11 cellular contexts compared by ENCODE assay signal in the genomic region with DNA sequence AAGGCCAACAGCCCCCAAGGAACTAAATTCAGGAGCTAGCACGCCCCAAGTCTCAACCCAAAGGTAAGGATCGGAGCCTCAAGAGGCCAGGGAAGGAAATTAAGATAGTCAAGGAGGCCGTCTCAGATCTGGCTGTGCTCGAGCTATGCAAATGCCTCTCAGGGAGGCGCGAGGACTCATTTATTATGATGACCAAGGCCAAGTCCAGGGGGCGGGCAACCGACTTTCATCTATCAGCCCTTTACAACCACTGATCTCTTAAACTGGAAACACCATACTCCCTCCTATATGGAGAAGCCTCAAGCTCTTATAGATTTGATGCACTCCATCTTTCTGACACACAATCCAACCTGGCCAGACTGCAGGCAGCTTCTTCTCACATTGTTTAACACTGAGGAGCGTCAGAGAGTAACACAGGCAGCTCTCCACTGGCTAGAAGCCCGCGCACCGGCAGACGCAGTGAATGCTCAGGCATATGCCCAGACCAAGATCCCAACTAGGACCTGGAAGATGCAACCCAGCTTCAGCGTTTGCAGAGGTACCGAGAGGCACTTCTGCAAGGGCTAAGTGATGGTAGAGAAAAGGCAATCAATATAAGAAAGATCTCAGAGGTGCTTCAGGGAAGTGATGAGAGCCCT. TPM values are rescaled to one million over a fixed set of nuclear protein-coding genes. Genes with fewer than 3 reads are reported as not detected.
DNase-seq lines count a peak whose midpoint lies in the region; ATAC-seq and TF ChIP-seq lines count a peak whose summit lies in the region.
"Had no signal": no experiment of that assay in that cellular context is flagged by ENCODE, and none has a peak within 500 bp of the region (broad histone marks: within the 10 kb centered on the region; RNA-seq: fewer than 3 reads in every experiment).

No MANE protein-coding gene starts in this region.

- no peaks in the 10 kb centered on the region for H3K4me1 ChIP-seq in gastrocnemius medialis

- peaks cover 3% of the 10 kb centered on the region for H3K9me3 Mint-ChIP-seq in activated naive CD8-positive, alpha-beta T cell treated with anti-CD3 and anti-CD28 coated beads for 36 hours

- peak; percentile 55 for ATAC-seq in GM18867 (IDR thresholded peaks at IDR 0.05; ENCODE audit: unreplicated experiment)
- ATAC-seq in HG02852 (IDR thresholded peaks at IDR 0.05; ENCODE audit: unreplicated experiment): peak; percentile 19
- ATAC-seq in gastrocnemius medialis: no peak
- ATAC-seq: activated T-cell treated with anti-CD3 and anti-CD28 coated beads, Interleukin-2, amount 50 U/mL, for 4 hours had no signal

- intact Hi-C loops in gastrocnemius medialis (cut with DNase I; ENCODE audit: low total_unique reads): no loop called here

- no peaks in the 10 kb centered on the region for H3K9me3 ChIP-seq in gastrocnemius medialis

- DNase-seq in choroid plexus epithelial cell (ENCODE audit: low read depth): no peak
- DNase-seq in gastrocnemius medialis: no peak
- DNase-seq in activated naive CD8-positive, alpha-beta T cell treated with anti-CD3 and anti-CD28 coated beads for 36 hours: no peak
- no peak for DNase-seq in COR-L47 (lab: John Stamatoyannopoulos, UW)
- DNase-seq in stimulated activated CD4-positive, alpha-beta T cell treated with anti-CD3 and anti-CD28 coated beads, Interleukin-12 subunit alpha, Interleukin-12 subunit beta, amount 100 ng/mL, for 4 hours: no peak
- no peak for DNase-seq in stimulated activated CD4-positive, alpha-beta T cell treated with anti-CD3 and anti-CD28 coated beads, Interleukin-2, amount 100 ng/mL, for 24 hours
- DNase-seq: activated T-cell treated with anti-CD3 and anti-CD28 coated beads, Interleukin-2, amount 50 U/mL, for 4 hours; stimulated activated naive CD4-positive, alpha-beta T cell treated with Interleukin-2 at 50 U/mL for 16 hours had no signal

- H3K4me1 Mint-ChIP-seq in activated naive CD8-positive, alpha-beta T cell treated with anti-CD3 and anti-CD28 coated beads for 36 hours: no peaks in the 10 kb centered on the region

- no peak overlapping the region for H3K4me3 Mint-ChIP-seq in activated naive CD8-positive, alpha-beta T cell treated with anti-CD3 and anti-CD28 coated beads for 36 hours
- H3K4me3 Mint-ChIP-seq: activated T-cell treated with anti-CD3 and anti-CD28 coated beads, Interleukin-2, amount 50 U/mL, for 4 hours had no signal

- no peaks in the 10 kb centered on the region for H3K27me3 ChIP-seq in gastrocnemius medialis

- H3K36me3 Mint-ChIP-seq in activated naive CD8-positive, alpha-beta T cell treated with anti-CD3 and anti-CD28 coated beads for 36 hours: no peaks in the 10 kb centered on the region

- H3K36me3 ChIP-seq in gastrocnemius medialis: no peaks in the 10 kb centered on the region

- H3K27ac Mint-ChIP-seq in activated naive CD8-positive, alpha-beta T cell treated with anti-CD3 and anti-CD28 coated beads for 36 hours: no peak overlapping the region

- peak overlapping the region; percentile 41 for H3K4me3 ChIP-seq in choroid plexus epithelial cell (ENCODE audit: low read depth, low read length)
- H3K4me3 ChIP-seq in gastrocnemius medialis: peak overlapping the region in 3 of 4 donors; percentile 4 to 33 (median 21)

- no peak overlapping the region for H3K27ac ChIP-seq in gastrocnemius medialis
- H3K27ac ChIP-seq: HL-60 had no signal

- peaks cover 17% of the 10 kb centered on the region for H3K27me3 Mint-ChIP-seq in activated naive CD8-positive, alpha-beta T cell treated with anti-CD3 and anti-CD28 coated beads for 36 hours

- in situ Hi-C loops in gastrocnemius medialis (cut with MboI; ENCODE audit: low sequenced_read_pairs in 4 of 4): no loop called here

- TF ChIP-seq POLR2A in gastrocnemius medialis (IDR thresholded peaks at IDR 0.05): no peak

- no peak for TF ChIP-seq CTCF in choroid plexus epithelial cell (conservative IDR thresholded peaks at IDR 0.05; ENCODE audit: low read depth, low read length)
- TF ChIP-seq CTCF in gastrocnemius medialis (IDR thresholded peaks at IDR 0.05 in 4 of 5, conservative IDR thresholded peaks at IDR 0.05 in 1 of 5): no peak

RNA-seq across cellular contexts. Expression of a gene that starts 9.6 kb away (rescaled TPM):
- not detected for total RNA-seq in gastrocnemius medialis
- not detected for total RNA-seq in activated naive CD8-positive, alpha-beta T cell treated with anti-CD3 and anti-CD28 coated beads for 36 hours
- total RNA-seq: activated T-cell treated with anti-CD3 and anti-CD28 coated beads, Interleukin-2, amount 50 U/mL, for 4 hours had no signal

Comparison
In these comparisons a context has a peak if more than half of its experiments do, and no peak if none do; other contexts are left out.
1. ATAC-seq: peak in GM18867 (single experiment) and HG02852 (single experiment); none in gastrocnemius medialis (0 of 2).